17 cellular contexts compared by ENCODE assay signal in the genomic region with DNA sequence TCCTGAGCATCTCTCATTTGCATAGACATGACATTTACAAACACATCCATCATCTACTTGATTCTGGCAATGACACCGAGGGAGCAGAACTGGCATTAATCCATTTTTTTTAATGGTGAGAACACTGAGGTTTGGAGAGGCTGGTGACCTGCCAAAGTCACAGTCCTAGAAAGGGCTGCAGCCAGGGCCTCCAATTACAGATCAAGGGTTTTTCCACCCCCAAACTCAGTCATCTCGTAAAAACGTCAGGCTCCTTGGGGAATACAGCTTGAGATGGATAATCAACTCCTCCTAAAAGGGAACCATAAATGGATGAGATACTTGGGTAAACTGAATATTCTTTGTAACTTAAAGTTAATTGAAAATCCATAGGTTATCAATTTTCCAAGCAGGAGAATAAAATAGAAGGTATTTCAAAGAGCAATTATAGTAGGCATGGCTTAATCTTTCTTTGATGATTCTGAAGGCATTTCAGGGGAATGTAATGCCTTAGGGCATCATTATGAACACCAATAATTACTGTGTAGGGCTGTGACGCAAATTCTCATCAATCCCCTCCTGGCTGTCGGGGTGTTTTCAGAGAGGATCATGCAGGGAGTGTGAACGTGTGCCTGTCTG. TPM values are rescaled to one million over a fixed set of nuclear protein-coding genes. Genes with fewer than 3 reads are reported as not detected.
A peak's percentile ranks its signal among the peaks of the same experiment; 100 is the strongest.
DNase-seq lines count a peak whose midpoint lies in the region; ATAC-seq, FAIRE-seq and TF ChIP-seq lines count a peak whose summit lies in the region.
"Had no signal": no experiment of that assay in that cellular context is flagged by ENCODE, and none has a peak within 500 bp of the region (broad histone marks: within the 10 kb centered on the region; RNA-seq: fewer than 3 reads in every experiment).

No MANE protein-coding gene starts in this region.

- no peak overlapping the region for H3K27ac ChIP-seq in K562 (ENCODE audit: extremely low read depth, low read depth, low read length)
- H3K27ac ChIP-seq in stomach: no peak overlapping the region
- H3K27ac ChIP-seq: coronary artery had no signal

- in situ Hi-C loops in K562 (cut with MboI): loop anchor here (5.0 kb wide), 1 partner anchor 94 kb away; no protein-coding TSS in a partner anchor

- H3K4me3 ChIP-seq in K562: no peak overlapping the region
- no peak overlapping the region for H3K4me3 ChIP-seq in stomach
- H3K4me3 ChIP-seq: coronary artery had no signal

- peaks cover 5% of the 10 kb centered on the region for H3K27me3 Mint-ChIP-seq in activated CD4-positive, alpha-beta T cell treated with anti-CD3 and anti-CD28 coated beads, Interleukin-2, amount 10 ng/mL, durations not matched to agents 7 days and 5 days
- H3K27me3 Mint-ChIP-seq: activated CD4-positive, alpha-beta memory T cell treated with anti-CD3 and anti-CD28 coated beads, Interleukin-2, amount 10 ng/mL, durations not matched to agents 7 days and 5 days; activated naive CD8-positive, alpha-beta T cell had no signal

- no peak overlapping the region for H3K4me2 ChIP-seq in K562 (ENCODE audit: insufficient read depth, low read length)

- CTCF ChIA-PET in K562 (lab: Yijun Ruan, JAX; ENCODE audit: low intra/inter-chr PET ratio): interaction anchor here (1.2 kb wide), 1 partner anchor 151 kb away, joined by 4 read pairs; no protein-coding TSS in a partner anchor
- CTCF ChIA-PET in activated CD4-positive, alpha-beta T cell treated with anti-CD3 and anti-CD28 coated beads, Interleukin-2, amount 10 ng/mL, durations not matched to agents 7 days and 5 days (lab: Charles Lee): interaction anchor here (0.6 to 2.7 kb wide), 2 partner anchors 90 to 95 kb away, joined by 3 to 14 read pairs; no protein-coding TSS in a partner anchor

- H3K79me2 ChIP-seq in K562 (ENCODE audit: control insufficient read depth, insufficient read depth, low read length): no peaks in the 10 kb centered on the region

- H3K36me3 ChIP-seq in K562 (ENCODE audit: control insufficient read depth, insufficient read depth, low read length): no peaks in the 10 kb centered on the region
- H3K36me3 ChIP-seq in stomach: no peaks in the 10 kb centered on the region

- H3K9me3 ChIP-seq in K562 (replicated peaks; ENCODE audit: control insufficient read depth, insufficient read depth, low read depth, low read length): no peaks in the 10 kb centered on the region
- H3K9me3 ChIP-seq in stomach: no peaks in the 10 kb centered on the region

- BruUV-seq in K562 (replicated peaks; lab: Mats Ljungman, UMichigan): no TSS peak

- no peak overlapping the region for H3K4me3 Mint-ChIP-seq in activated CD4-positive, alpha-beta T cell treated with anti-CD3 and anti-CD28 coated beads, Interleukin-2, amount 10 ng/mL, durations not matched to agents 7 days and 5 days
- H3K4me3 Mint-ChIP-seq: activated CD4-positive, alpha-beta memory T cell treated with anti-CD3 and anti-CD28 coated beads, Interleukin-2, amount 10 ng/mL, durations not matched to agents 7 days and 5 days; activated naive CD8-positive, alpha-beta T cell had no signal

- no peak overlapping the region for H2AFZ ChIP-seq in K562 (ENCODE audit: low read depth, low read length)

- intact Hi-C loops in K562 (cut with micrococcal nuclease): no loop called here
- intact Hi-C loops in sciatic nerve (cut with DNase I): no loop called here
- intact Hi-C loops in stomach (cut with DNase I; ENCODE audit: low total_unique reads): no loop called here

- H3K27ac Mint-ChIP-seq in activated CD4-positive, alpha-beta T cell treated with anti-CD3 and anti-CD28 coated beads, Interleukin-2, amount 10 ng/mL, durations not matched to agents 7 days and 5 days: no peak overlapping the region
- H3K27ac Mint-ChIP-seq: activated CD4-positive, alpha-beta memory T cell treated with anti-CD3 and anti-CD28 coated beads, Interleukin-2, amount 10 ng/mL, durations not matched to agents 7 days and 5 days; activated naive CD8-positive, alpha-beta T cell had no signal

- no peak for TF ChIP-seq CTCF in K562 (IDR thresholded peaks at IDR 0.05 in 2 of 3, conservative IDR thresholded peaks at IDR 0.05 in 1 of 3; ENCODE audit: insufficient read depth in 2 of 3, low read depth in 1 of 3, low read length in 3 of 3)
- no peak for TF ChIP-seq CTCF in stomach (IDR thresholded peaks at IDR 0.05)

- TF ChIP-seq EP300 in K562 (IDR thresholded peaks at IDR 0.05; ENCODE audit: low read length): no peak
- TF ChIP-seq EP300 in stomach (IDR thresholded peaks at IDR 0.05): no peak

- H3K9me1 ChIP-seq in K562 (ENCODE audit: control insufficient read depth, insufficient read depth, low read length): no peaks in the 10 kb centered on the region

- TF ChIP-seq POLR2A in K562 (conservative IDR thresholded peaks at IDR 0.05) (no peak), stomach (IDR thresholded peaks at IDR 0.05) (no peak)

- WGBS in K562 (ENCODE audit: insufficient coverage, low coverage, missing lambda C conversion rate): 1% methylated on average over 6 of the region's 6 CpGs
- 67 to 83% (median 70%) methylated on average over 6 of the region's 6 CpGs for WGBS in stomach, 5 donors

- no peaks in the 10 kb centered on the region for H3K9me3 Mint-ChIP-seq in activated CD4-positive, alpha-beta T cell treated with anti-CD3 and anti-CD28 coated beads, Interleukin-2, amount 10 ng/mL, durations not matched to agents 7 days and 5 days
- H3K9me3 Mint-ChIP-seq: activated CD4-positive, alpha-beta memory T cell treated with anti-CD3 and anti-CD28 coated beads, Interleukin-2, amount 10 ng/mL, durations not matched to agents 7 days and 5 days had no signal

- H3K4me1 ChIP-seq in K562 (replicated peaks in 1 of 2; ENCODE audit: control insufficient read depth in 2 of 2, insufficient read depth in 2 of 2, low read length in 2 of 2) (no peaks in the 10 kb centered on the region), stomach (peaks cover 0 to 11% (median 5%) of the 10 kb centered on the region in 4 donors)

- POLR2A ChIA-PET in K562 (lab: Yijun Ruan, JAX): interaction anchor here (0.7 to 0.8 kb wide), 2 partner anchors 19 to 98 kb away, joined by 3 read pairs; no protein-coding TSS in a partner anchor
- POLR2A ChIA-PET in activated CD4-positive, alpha-beta T cell treated with anti-CD3 and anti-CD28 coated beads, Interleukin-2, amount 10 ng/mL, durations not matched to agents 7 days and 5 days (lab: Charles Lee): no interaction called here

- no peak for TF ChIP-seq RAD21 in K562 (CRISPR knock-in tag; conservative IDR thresholded peaks at IDR 0.05 in 1 of 2, IDR thresholded peaks at IDR 0.05 in 1 of 2)

- no peaks in the 10 kb centered on the region for H4K20me1 ChIP-seq in K562 (replicated peaks; ENCODE audit: control insufficient read depth, insufficient read depth, low read length)

- DNase-seq in NCI-H2171 treated with DMSO at 0.1 percent for 48 hours (lab: John Stamatoyannopoulos, UW) (peak; percentile 37), NCI-H2171 (lab: John Stamatoyannopoulos, UW) (no peak), NCI-H1417 treated with DMSO at 0.1 percent for 48 hours (lab: John Stamatoyannopoulos, UW) (peak; percentile 71), K562 (ENCODE audit: extremely low read depth in 1 of 4, low spot score in 3 of 4) (no peak), stromal cell of bone marrow (ENCODE audit: low read depth) (peak; percentile 69), sciatic nerve (ENCODE audit: low spot score) (no peak), stomach (no peak)
- DNase-seq in activated CD4-positive, alpha-beta T cell treated with anti-CD3 and anti-CD28 coated beads, Interleukin-2, amount 10 ng/mL, durations not matched to agents 7 days and 5 days: no peak
- DNase-seq: ACHN; activated CD4-positive, alpha-beta memory T cell treated with anti-CD3 and anti-CD28 coated beads, Interleukin-2, amount 10 ng/mL, durations not matched to agents 7 days and 5 days; IMR-90; NK-92 treated with Interleukin-12 subunit alpha and Interleukin-12 subunit beta, amount 100 ng/mL, for 24 hours; occipital lobe; stimulated activated CD4-positive, alpha-beta T cell treated with anti-CD3 and anti-CD28 coated beads, Interleukin-4, amount 100 ng/mL, for 24 hours had no signal

- H3K4me1 Mint-ChIP-seq in activated CD4-positive, alpha-beta T cell treated with anti-CD3 and anti-CD28 coated beads, Interleukin-2, amount 10 ng/mL, durations not matched to agents 7 days and 5 days: peaks cover 27% of the 10 kb centered on the region

- ATAC-seq in K562: no peak
- ATAC-seq in sciatic nerve: no peak

- H3K9ac ChIP-seq in K562 (ENCODE audit: insufficient read depth in 1 of 2, low read depth in 2 of 2, low read length in 2 of 2): no peak overlapping the region

- H3K27me3 ChIP-seq in K562 (ENCODE audit: control insufficient read depth in 2 of 2, insufficient read depth in 2 of 2, low read length in 2 of 2) (peaks cover 7 to 45% of the 10 kb centered on the region in 2 experiments; a peak in 3 of 5 replicates), stomach (no peaks in the 10 kb centered on the region)

- FAIRE-seq in K562 (lab: Jason Lieb, UNC): no peak

- H3K36me3 Mint-ChIP-seq in activated CD4-positive, alpha-beta T cell treated with anti-CD3 and anti-CD28 coated beads, Interleukin-2, amount 10 ng/mL, durations not matched to agents 7 days and 5 days (ENCODE audit: low read depth): no peaks in the 10 kb centered on the region
- H3K36me3 Mint-ChIP-seq: activated naive CD8-positive, alpha-beta T cell had no signal

RNA-seq across cellular contexts. Expression of a gene that starts 9.5 kb away (rescaled TPM):
- not detected in 2 replicates for total RNA-seq in K562 (2011; cell fraction: chromatin; rRNA removed; ENCODE audit: low replicate concordance)
- not detected in 2 replicates for total RNA-seq in K562 (2011; cell fraction: nucleolus; rRNA removed)
- not detected in 2 replicates for total RNA-seq in K562 (2011; cell fraction: nucleoplasm; rRNA removed)
- not detected in 2 replicates for total RNA-seq in K562 (2014; rRNA removed)
- not detected in 2 replicates for total RNA-seq in K562 (2014; rRNA removed; fragmentation: Illumina TruSeq; extraction: Trizol)
- not detected in 2 replicates for total RNA-seq in K562 (2015; rRNA removed; fragmentation: Illumina TruSeq; extraction: Trizol)
- total RNA-seq in K562 (2021): not detected in 2 replicates
- polyA plus RNA-seq in K562 (2011; rRNA removed): not detected in 2 replicates
- not detected in 2 replicates for polyA plus RNA-seq in K562 (2011; cell fraction: cytosol; rRNA removed)
- not detected in 2 replicates for polyA plus RNA-seq in K562 (2011; cell fraction: nucleus; rRNA removed)
- polyA plus RNA-seq in K562 (2012): not detected in 2 replicates
- not detected in 2 replicates for polyA plus RNA-seq in K562 (2014; fragmentation: Illumina TruSeq; extraction: Trizol)
- not detected for polyA plus RNA-seq in K562 (2014; fragmentation: Nextera tagmentation; extraction: Ambion mirVana)
- not detected in 2 replicates for polyA plus RNA-seq in K562 (2014; rRNA removed)
- polyA minus RNA-seq in K562 (2011; rRNA and poly(A)+ RNA removed): not detected in 2 replicates
- polyA minus RNA-seq in K562 (2011; cell fraction: cytosol; rRNA and poly(A)+ RNA removed): not detected in 2 replicates
- not detected in 2 replicates for polyA minus RNA-seq in K562 (2011; cell fraction: nucleus; rRNA and poly(A)+ RNA removed)
- total RNA-seq in sciatic nerve: 19.5 TPM
- total RNA-seq in stomach: 1 to 10 TPM in 2 of 5 donors, not detected in 3; 2.0 to 5.1 TPM
- 1 to 10 TPM; 1.2 to 3.3 (median 2.6) TPM for polyA plus RNA-seq in stomach
- total RNA-seq in activated CD4-positive, alpha-beta T cell treated with anti-CD3 and anti-CD28 coated beads, Interleukin-2, amount 10 ng/mL, durations not matched to agents 7 days and 5 days: 1 to 10 TPM; 5.1 to 6.6 TPM
- total RNA-seq: left lobe of liver, occipital lobe had no signal

Comparison
In these comparisons a context has a peak if more than half of its experiments do, and no peak if none do; other contexts are left out.
1. DNase-seq: peak in NCI-H2171 treated with DMSO at 0.1 percent for 48 hours (single experiment), NCI-H1417 treated with DMSO at 0.1 percent for 48 hours (single experiment) and stromal cell of bone marrow (single experiment); none in NCI-H2171 (single experiment), K562 (0 of 4), sciatic nerve (single experiment), stomach (single experiment) and activated CD4-positive, alpha-beta T cell treated with anti-CD3 and anti-CD28 coated beads, Interleukin-2, amount 10 ng/mL, durations not matched to agents 7 days and 5 days (single experiment).